Comparison of ENCODE assay signal across 37 cellular contexts in the genomic region with DNA sequence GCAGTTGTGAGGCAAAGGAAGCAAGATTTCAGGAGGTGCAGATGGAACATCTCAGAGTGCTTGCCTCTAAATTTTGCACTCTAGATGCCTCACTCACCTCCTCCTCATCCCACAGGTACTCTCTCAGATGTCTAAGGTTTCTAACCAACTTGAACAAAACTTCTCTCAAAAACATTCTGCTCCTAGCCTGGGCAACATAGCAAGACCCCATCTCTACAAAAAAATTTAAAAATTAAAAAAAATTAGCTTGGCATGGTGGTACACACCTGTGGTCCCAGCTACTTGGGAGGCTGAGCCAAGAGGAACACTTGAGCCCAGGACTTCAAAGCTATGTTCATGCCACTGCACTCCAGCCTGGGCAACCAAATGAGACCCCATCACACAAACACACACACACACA. TPM values are rescaled to one million over a fixed set of nuclear protein-coding genes. Genes with fewer than 3 reads are reported as not detected.
"Had no signal": no experiment of that assay in that cellular context is flagged by ENCODE, and none has a peak within 500 bp of the region (broad histone marks: within the 10 kb centered on the region; RNA-seq: fewer than 3 reads in every experiment).

No MANE protein-coding gene starts in this region.

- H3K36me3 ChIP-seq: MG63 had no signal

- H3K4me3 ChIP-seq: MG63 had no signal

- H3K4me2 ChIP-seq: KMS-11 had no signal

- H3K9me3 ChIP-seq: MG63 had no signal

- H3K27ac ChIP-seq: KMS-11 had no signal

- DNase-seq: Karpas-422, Kasumi-1, MG63, MM.1S, MV-4-11, NCI-H1048, NCI-H1092, NCI-H1092 treated with DMSO at 0.1 percent for 48 hours, NCI-H1105, NCI-H1105 treated with DMSO at 0.1 percent for 48 hours, NCI-H1417, NCI-H1417 treated with DMSO at 0.1 percent for 48 hours, NCI-H1436, NCI-H1436 treated with DMSO at 0.1 percent for 48 hours, NCI-H146, NCI-H1694, NCI-H1694 treated with DMSO at 0.1 percent for 48 hours, NCI-H187, NCI-H187 treated with DMSO at 0.1 percent for 48 hours, NCI-H1930, NCI-H2029, NCI-H2029 treated with DMSO at 0.1 percent for 48 hours, NCI-H2081, NCI-H2081 treated with DMSO at 0.1 percent for 48 hours, NCI-H2107, NCI-H2171, NCI-H2171 treated with DMSO at 0.1 percent for 48 hours, NCI-H2227 treated with DMSO at 0.1 percent for 48 hours, NCI-H226, NCI-H446, NCI-H446 treated with DMSO at 0.1 percent for 48 hours, NCI-H510A, NCI-H510A treated with DMSO at 0.1 percent for 48 hours had no signal

- H3K9ac ChIP-seq: KMS-11 had no signal

- H3K27me3 ChIP-seq: MG63 had no signal

RNA-seq across cellular contexts. Expression of a gene that starts 4.2 kb away (rescaled TPM):
- total RNA-seq: LHCN-M2, M059J, MCF 10A had no signal

RNA-seq across cellular contexts. Expression of a gene that starts 7.3 kb away (rescaled TPM):
- total RNA-seq: MCF 10A had no signal

RNA-seq across cellular contexts. Expression of a gene that starts 43.2 kb away (rescaled TPM):
- total RNA-seq: LHCN-M2, M059J, MCF 10A had no signal
